ENCODE assay signal across 8 cellular contexts in the genomic region with DNA sequence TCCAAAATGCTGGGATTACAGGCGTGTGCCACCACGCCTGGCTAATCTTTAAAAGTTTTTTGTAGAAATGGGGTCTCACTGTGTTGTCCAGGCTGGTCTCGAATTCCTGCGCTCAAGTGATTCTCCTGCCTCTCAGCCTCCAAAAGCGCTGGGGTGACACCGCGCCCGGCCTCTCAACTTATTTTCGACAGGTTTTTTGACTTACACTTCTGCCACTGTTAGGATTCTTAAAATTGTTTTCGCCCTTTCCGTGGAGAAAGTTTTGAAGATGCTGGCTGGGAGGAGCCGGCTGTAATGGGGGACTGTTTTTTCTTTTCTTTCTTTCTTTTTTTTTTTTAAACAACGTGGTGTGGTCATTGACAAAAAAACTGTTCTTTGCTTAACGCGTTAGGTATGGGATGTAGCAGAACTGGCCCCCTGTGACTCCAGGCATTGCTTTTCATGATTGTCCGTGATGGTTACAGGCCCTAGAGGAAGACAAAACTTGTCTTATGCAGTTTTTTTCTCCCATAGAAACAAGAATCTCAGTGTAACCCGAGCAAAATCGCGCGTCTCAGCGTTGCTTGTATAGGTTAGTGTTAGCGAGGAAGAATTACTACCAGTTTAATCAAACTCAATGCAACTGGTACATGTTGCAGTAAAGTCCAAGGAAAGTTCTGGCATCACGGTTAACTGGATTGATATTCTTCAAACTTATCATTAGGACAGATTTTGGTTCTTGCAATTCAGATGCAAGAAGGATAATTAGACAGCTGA. TPM values are rescaled to one million over a fixed set of nuclear protein-coding genes. Genes with fewer than 3 reads are reported as not detected.
A peak's percentile ranks its signal among the peaks of the same experiment; 100 is the strongest.
DNase-seq lines count a peak whose midpoint lies in the region; ATAC-seq and TF ChIP-seq lines count a peak whose summit lies in the region.

No MANE protein-coding gene starts in this region.

- POLR2A ChIA-PET in CD4-positive, alpha-beta T cell (lab: Charles Lee): interaction anchor here (0.6 to 1.1 kb wide), 3 partner anchors 10 to 321 kb away, joined by 3 read pairs; no protein-coding TSS in a partner anchor

- no peaks in the 10 kb centered on the region for H3K27me3 ChIP-seq in CD4-positive, alpha-beta T cell (ENCODE audit: control insufficient read depth, insufficient read depth, low read length)
- H3K27me3 ChIP-seq in right cardiac atrium (ENCODE audit: control insufficient read depth, insufficient read depth) (no peaks in the 10 kb centered on the region), skeletal muscle satellite cell (ENCODE audit: control insufficient read depth, insufficient read depth, low read length) (no peaks in the 10 kb centered on the region)

- peaks cover 44% of the 10 kb centered on the region for H3K4me1 Mint-ChIP-seq in CD4-positive, alpha-beta T cell (ENCODE audit: low read depth)
- peaks cover 36% of the 10 kb centered on the region for H3K4me1 Mint-ChIP-seq in activated naive CD4-positive, alpha-beta T cell treated with anti-CD3 and anti-CD28 coated beads for 36 hours (ENCODE audit: low read depth)

- peaks cover 9% of the 10 kb centered on the region for H3K4me1 ChIP-seq in right cardiac atrium (ENCODE audit: control insufficient read depth, insufficient read depth, low read length)
- H3K4me1 ChIP-seq in skeletal muscle satellite cell (ENCODE audit: control insufficient read depth, insufficient read depth, low read length): peaks cover 23% of the 10 kb centered on the region

- peaks cover 33% of the 10 kb centered on the region for H3K36me3 ChIP-seq in KOPT-K1 (ENCODE audit: insufficient read depth, low read length)
- H3K36me3 ChIP-seq in skeletal muscle satellite cell (ENCODE audit: insufficient read depth, low read length): peaks cover 20% of the 10 kb centered on the region

- 6% methylated on average over 23 of the region's 23 CpGs for WGBS in right cardiac atrium

- CTCF ChIA-PET in CD4-positive, alpha-beta T cell (lab: Charles Lee): interaction anchor here (1.2 kb wide), 1 partner anchor 10 kb away, joined by 4 read pairs; no protein-coding TSS in a partner anchor
- CTCF ChIA-PET in activated naive CD4-positive, alpha-beta T cell treated with anti-CD3 and anti-CD28 coated beads for 36 hours (lab: Charles Lee): no interaction called here

- peak; percentile 31 for ATAC-seq in CD4-positive, alpha-beta T cell (ENCODE audit: poor library complexity)
- no peak for ATAC-seq in right cardiac atrium
- ATAC-seq in GM18873 (IDR thresholded peaks at IDR 0.05; ENCODE audit: low FRiP score, unreplicated experiment): no peak
- no peak for ATAC-seq in GM21717 (IDR thresholded peaks at IDR 0.05; ENCODE audit: unreplicated experiment)

- H3K4me2 ChIP-seq in skeletal muscle satellite cell (ENCODE audit: low read length): peak overlapping the region; percentile 80

- peak overlapping the region; percentile 96 for H3K4me3 Mint-ChIP-seq in CD4-positive, alpha-beta T cell
- peak overlapping the region; percentile 92 for H3K4me3 Mint-ChIP-seq in activated naive CD4-positive, alpha-beta T cell treated with anti-CD3 and anti-CD28 coated beads for 36 hours

- peak overlapping the region; percentile 69 for H3K27ac ChIP-seq in CD4-positive, alpha-beta T cell (ENCODE audit: low read depth, low read length)
- H3K27ac ChIP-seq in KOPT-K1 (ENCODE audit: low read depth, low read length, poor library complexity, severe bottlenecking): peak overlapping the region; percentile 66
- peak overlapping the region; percentile 76 for H3K27ac ChIP-seq in right cardiac atrium (ENCODE audit: low read length)

- H3K9ac ChIP-seq in skeletal muscle satellite cell (ENCODE audit: low read depth, low read length): peak overlapping the region; percentile 99

- H3K4me3 ChIP-seq in right cardiac atrium (ENCODE audit: low read length) (peak overlapping the region; percentile 75), skeletal muscle satellite cell (ENCODE audit: low read length) (peak overlapping the region; percentile 76)

- no peaks in the 10 kb centered on the region for H3K9me3 Mint-ChIP-seq in CD4-positive, alpha-beta T cell
- no peaks in the 10 kb centered on the region for H3K9me3 Mint-ChIP-seq in activated naive CD4-positive, alpha-beta T cell treated with anti-CD3 and anti-CD28 coated beads for 36 hours

- peak in 4 of 10 experiments; percentile 10 to 16 (median 14) for DNase-seq in CD4-positive, alpha-beta T cell
- peak; percentile 20 for DNase-seq in activated naive CD4-positive, alpha-beta T cell treated with anti-CD3 and anti-CD28 coated beads for 36 hours
- DNase-seq in right cardiac atrium (no peak), iPS-NIHi7 (ENCODE audit: extremely low spot score) (no peak)

- no peaks in the 10 kb centered on the region for H3K9me3 ChIP-seq in CD4-positive, alpha-beta T cell (ENCODE audit: control insufficient read depth, low read length)
- no peaks in the 10 kb centered on the region for H3K9me3 ChIP-seq in KOPT-K1 (ENCODE audit: insufficient read depth, low read length, poor library complexity, severe bottlenecking)
- H3K9me3 ChIP-seq in right cardiac atrium (ENCODE audit: control insufficient read depth, low read length): no peaks in the 10 kb centered on the region
- H3K9me3 ChIP-seq in skeletal muscle satellite cell (replicated peaks; ENCODE audit: low read length): no peaks in the 10 kb centered on the region

- no peak for TF ChIP-seq CTCF in CD4-positive, alpha-beta T cell (IDR thresholded peaks at IDR 0.05)

- intact Hi-C loops in CD4-positive, alpha-beta T cell (cut with DNase I, micrococcal nuclease): no loop called here
- intact Hi-C loops in activated naive CD4-positive, alpha-beta T cell treated with anti-CD3 and anti-CD28 coated beads for 36 hours (cut with micrococcal nuclease): no loop called here
- intact Hi-C loops in right cardiac atrium (cut with DNase I): no loop called here

- peak overlapping the region; percentile 96 for H3K27ac Mint-ChIP-seq in CD4-positive, alpha-beta T cell
- peak overlapping the region; percentile 89 for H3K27ac Mint-ChIP-seq in activated naive CD4-positive, alpha-beta T cell treated with anti-CD3 and anti-CD28 coated beads for 36 hours

- H3K36me3 Mint-ChIP-seq in CD4-positive, alpha-beta T cell (ENCODE audit: low read depth): peaks cover 24% of the 10 kb centered on the region
- H3K36me3 Mint-ChIP-seq in activated naive CD4-positive, alpha-beta T cell treated with anti-CD3 and anti-CD28 coated beads for 36 hours (ENCODE audit: low read depth): peaks cover 17% of the 10 kb centered on the region

- no peaks in the 10 kb centered on the region for H3K27me3 Mint-ChIP-seq in CD4-positive, alpha-beta T cell
- no peaks in the 10 kb centered on the region for H3K27me3 Mint-ChIP-seq in activated naive CD4-positive, alpha-beta T cell treated with anti-CD3 and anti-CD28 coated beads for 36 hours (ENCODE audit: low read depth)

RNA-seq across cellular contexts. Expression of gene RAC1, which starts 1.2 kb away (rescaled TPM):
- total RNA-seq in CD4-positive, alpha-beta T cell: 10 to 100 TPM; 57.6 to 66.4 TPM
- total RNA-seq in activated naive CD4-positive, alpha-beta T cell treated with anti-CD3 and anti-CD28 coated beads for 36 hours: 100 to 1,000 TPM; 144 to 145 TPM
- 100 to 1,000 TPM; 145 to 164 (median 153) TPM for total RNA-seq in right cardiac atrium
- 110 TPM for polyA plus RNA-seq in right cardiac atrium
- total RNA-seq in skeletal muscle satellite cell (2012; rRNA removed): 36.0 and 55.9 TPM in 2 replicates

RNA-seq across cellular contexts. Expression of gene FAM220A, which starts 26.8 kb away (rescaled TPM):
- 10 to 100 TPM in 1 of 2 experiments, 1 to 10 TPM in 1; 8.6 to 11.0 TPM for total RNA-seq in CD4-positive, alpha-beta T cell
- total RNA-seq in activated naive CD4-positive, alpha-beta T cell treated with anti-CD3 and anti-CD28 coated beads for 36 hours: 10 to 100 TPM in 1 of 2 experiments, 1 to 10 TPM in 1; 8.1 to 14.7 TPM
- total RNA-seq in right cardiac atrium: 10 to 100 TPM; 14.0 to 21.7 (median 20.1) TPM
- polyA plus RNA-seq in right cardiac atrium: 15.4 TPM
- total RNA-seq in skeletal muscle satellite cell (2012; rRNA removed): 14.2 and 17.5 TPM in 2 replicates
